Comparison of ENCODE assay signal across 13 cellular contexts in genomic region chr3:182739619-182740018, GRCh38. TPM values are rescaled to one million over a fixed set of nuclear protein-coding genes. Genes with fewer than 3 reads are reported as not detected.
DNase-seq lines count a peak whose midpoint lies in the region; ATAC-seq and TF ChIP-seq lines count a peak whose summit lies in the region.
"Had no signal": no experiment of that assay in that cellular context is flagged by ENCODE, and none has a peak within 500 bp of the region (broad histone marks: within the 10 kb centered on the region; RNA-seq: fewer than 3 reads in every experiment).

No MANE protein-coding gene starts in this region.

- H3K27ac Mint-ChIP-seq in GM23338 (no peak overlapping the region), progenitor cell of endocrine pancreas (peak overlapping the region; percentile 67)
- H3K27ac Mint-ChIP-seq: stimulated activated effector memory CD8-positive, alpha-beta T cell treated with anti-CD3 and anti-CD28 coated beads, Interleukin-12 subunit alpha, Interleukin-12 subunit beta, amount 100 ng/mL, for 72 hours had no signal

- H3K36me3 Mint-ChIP-seq in GM23338 (ENCODE audit: low read depth) (no peaks in the 10 kb centered on the region), progenitor cell of endocrine pancreas (ENCODE audit: insufficient read depth) (no peaks in the 10 kb centered on the region)
- H3K36me3 Mint-ChIP-seq: stimulated activated effector memory CD8-positive, alpha-beta T cell treated with anti-CD3 and anti-CD28 coated beads, Interleukin-12 subunit alpha, Interleukin-12 subunit beta, amount 100 ng/mL, for 72 hours had no signal

- no peak overlapping the region for H3K4me2 ChIP-seq in GM23338

- no peaks in the 10 kb centered on the region for H3K27me3 Mint-ChIP-seq in GM23338 (ENCODE audit: insufficient read depth, low read depth, poor library complexity)
- H3K27me3 Mint-ChIP-seq in progenitor cell of endocrine pancreas = no peaks in the 10 kb centered on the region

- H3K27me3 ChIP-seq in GM23338 (ENCODE audit: insufficient read depth) = no peaks in the 10 kb centered on the region

- H3F3A ChIP-seq in GM23338 (replicated peaks; ENCODE audit: low read depth) = no peaks in the 10 kb centered on the region

- H3K4me3 ChIP-seq in GM23338 = no peak overlapping the region

- H3K4me3 Mint-ChIP-seq in GM23338 (no peak overlapping the region), progenitor cell of endocrine pancreas (ENCODE audit: low read depth) (no peak overlapping the region)
- H3K4me3 Mint-ChIP-seq: activated T-cell treated with anti-CD3 and anti-CD28 coated beads, Interleukin-2, amount 50 U/mL, for 4 hours; central memory CD8-positive, alpha-beta T cell; stimulated activated effector memory CD8-positive, alpha-beta T cell treated with anti-CD3 and anti-CD28 coated beads, Interleukin-12 subunit alpha, Interleukin-12 subunit beta, amount 100 ng/mL, for 72 hours had no signal

- H3K4me1 Mint-ChIP-seq in GM23338 (peaks cover 11% of the 10 kb centered on the region; the same call in 2 of the 3 replicates), progenitor cell of endocrine pancreas (ENCODE audit: low read depth) (peaks cover 32% of the 10 kb centered on the region)
- H3K4me1 Mint-ChIP-seq: central memory CD8-positive, alpha-beta T cell; stimulated activated effector memory CD8-positive, alpha-beta T cell treated with anti-CD3 and anti-CD28 coated beads, Interleukin-12 subunit alpha, Interleukin-12 subunit beta, amount 100 ng/mL, for 72 hours had no signal

- no peaks in the 10 kb centered on the region for H3K9me2 ChIP-seq in GM23338 (ENCODE audit: insufficient read depth)

- TF ChIP-seq CTCF in GM23338 (conservative IDR thresholded peaks at IDR 0.05; ENCODE audit: low read depth in 2 of 2) (no peak), progenitor cell of endocrine pancreas (IDR thresholded peaks at IDR 0.05; ENCODE audit: unreplicated experiment) (no peak)

- no peaks in the 10 kb centered on the region for H3K36me3 ChIP-seq in GM23338 (ENCODE audit: insufficient read depth)

- DNase-seq in GM23338 (ENCODE audit: low spot score) (no peak), NCI-H524 treated with DMSO at 0.1 percent for 48 hours (lab: John Stamatoyannopoulos, UW) (peak; percentile 22), dedifferentiated amniotic fluid mesenchymal stem cell (ENCODE audit: extremely low spot score) (peak; percentile 36), progenitor cell of endocrine pancreas (ENCODE audit: low spot score, unreplicated experiment) (no peak), NAMALWA (ENCODE audit: low spot score) (no peak), NCI-H774 (lab: John Stamatoyannopoulos, UW) (no peak), D341Med (ENCODE audit: low spot score) (no peak)
- DNase-seq: activated T-cell treated with anti-CD3 and anti-CD28 coated beads, Interleukin-2, amount 50 U/mL, for 4 hours; DMS79; midbrain had no signal

- H3K79me2 ChIP-seq in GM23338 (replicated peaks; ENCODE audit: insufficient read depth) = no peaks in the 10 kb centered on the region

- peak overlapping the region; percentile 66 for H2AFZ ChIP-seq in GM23338

- H3K27ac ChIP-seq in GM23338 (ENCODE audit: low read depth) = no peak overlapping the region

- ATAC-seq in GM23338 (no peak), GM18502 (IDR thresholded peaks at IDR 0.05; ENCODE audit: poor library complexity, unreplicated experiment) (no peak)
- ATAC-seq: activated T-cell treated with anti-CD3 and anti-CD28 coated beads, Interleukin-2, amount 50 U/mL, for 4 hours had no signal

- H3K9me3 Mint-ChIP-seq in GM23338 (no peaks in the 10 kb centered on the region), progenitor cell of endocrine pancreas (ENCODE audit: low read depth) (no peaks in the 10 kb centered on the region)
- H3K9me3 Mint-ChIP-seq: activated T-cell treated with anti-CD3 and anti-CD28 coated beads, Interleukin-2, amount 50 U/mL, for 4 hours; central memory CD8-positive, alpha-beta T cell; stimulated activated effector memory CD8-positive, alpha-beta T cell treated with anti-CD3 and anti-CD28 coated beads, Interleukin-12 subunit alpha, Interleukin-12 subunit beta, amount 100 ng/mL, for 72 hours had no signal

- no peaks in the 10 kb centered on the region for H4K20me1 ChIP-seq in GM23338 (replicated peaks; ENCODE audit: insufficient read depth)

- no peaks in the 10 kb centered on the region for H3K4me1 ChIP-seq in GM23338 (ENCODE audit: insufficient read depth)

TF ChIP-seq in GM23338, 12 proteins besides CTCF, POLR2A, EP300 and RAD21 (continues in another document):
- no peak for TF ChIP-seq ZNF114 (CRISPR knock-in tag; IDR thresholded peaks at IDR 0.05)
- TF ChIP-seq CREB1 (CRISPR knock-in tag; IDR thresholded peaks at IDR 0.05; ENCODE audit: low read depth) = no peak
- TF ChIP-seq JUNB (IDR thresholded peaks at IDR 0.05; ENCODE audit: unreplicated experiment) = no peak
- TF ChIP-seq, protein P1, sequence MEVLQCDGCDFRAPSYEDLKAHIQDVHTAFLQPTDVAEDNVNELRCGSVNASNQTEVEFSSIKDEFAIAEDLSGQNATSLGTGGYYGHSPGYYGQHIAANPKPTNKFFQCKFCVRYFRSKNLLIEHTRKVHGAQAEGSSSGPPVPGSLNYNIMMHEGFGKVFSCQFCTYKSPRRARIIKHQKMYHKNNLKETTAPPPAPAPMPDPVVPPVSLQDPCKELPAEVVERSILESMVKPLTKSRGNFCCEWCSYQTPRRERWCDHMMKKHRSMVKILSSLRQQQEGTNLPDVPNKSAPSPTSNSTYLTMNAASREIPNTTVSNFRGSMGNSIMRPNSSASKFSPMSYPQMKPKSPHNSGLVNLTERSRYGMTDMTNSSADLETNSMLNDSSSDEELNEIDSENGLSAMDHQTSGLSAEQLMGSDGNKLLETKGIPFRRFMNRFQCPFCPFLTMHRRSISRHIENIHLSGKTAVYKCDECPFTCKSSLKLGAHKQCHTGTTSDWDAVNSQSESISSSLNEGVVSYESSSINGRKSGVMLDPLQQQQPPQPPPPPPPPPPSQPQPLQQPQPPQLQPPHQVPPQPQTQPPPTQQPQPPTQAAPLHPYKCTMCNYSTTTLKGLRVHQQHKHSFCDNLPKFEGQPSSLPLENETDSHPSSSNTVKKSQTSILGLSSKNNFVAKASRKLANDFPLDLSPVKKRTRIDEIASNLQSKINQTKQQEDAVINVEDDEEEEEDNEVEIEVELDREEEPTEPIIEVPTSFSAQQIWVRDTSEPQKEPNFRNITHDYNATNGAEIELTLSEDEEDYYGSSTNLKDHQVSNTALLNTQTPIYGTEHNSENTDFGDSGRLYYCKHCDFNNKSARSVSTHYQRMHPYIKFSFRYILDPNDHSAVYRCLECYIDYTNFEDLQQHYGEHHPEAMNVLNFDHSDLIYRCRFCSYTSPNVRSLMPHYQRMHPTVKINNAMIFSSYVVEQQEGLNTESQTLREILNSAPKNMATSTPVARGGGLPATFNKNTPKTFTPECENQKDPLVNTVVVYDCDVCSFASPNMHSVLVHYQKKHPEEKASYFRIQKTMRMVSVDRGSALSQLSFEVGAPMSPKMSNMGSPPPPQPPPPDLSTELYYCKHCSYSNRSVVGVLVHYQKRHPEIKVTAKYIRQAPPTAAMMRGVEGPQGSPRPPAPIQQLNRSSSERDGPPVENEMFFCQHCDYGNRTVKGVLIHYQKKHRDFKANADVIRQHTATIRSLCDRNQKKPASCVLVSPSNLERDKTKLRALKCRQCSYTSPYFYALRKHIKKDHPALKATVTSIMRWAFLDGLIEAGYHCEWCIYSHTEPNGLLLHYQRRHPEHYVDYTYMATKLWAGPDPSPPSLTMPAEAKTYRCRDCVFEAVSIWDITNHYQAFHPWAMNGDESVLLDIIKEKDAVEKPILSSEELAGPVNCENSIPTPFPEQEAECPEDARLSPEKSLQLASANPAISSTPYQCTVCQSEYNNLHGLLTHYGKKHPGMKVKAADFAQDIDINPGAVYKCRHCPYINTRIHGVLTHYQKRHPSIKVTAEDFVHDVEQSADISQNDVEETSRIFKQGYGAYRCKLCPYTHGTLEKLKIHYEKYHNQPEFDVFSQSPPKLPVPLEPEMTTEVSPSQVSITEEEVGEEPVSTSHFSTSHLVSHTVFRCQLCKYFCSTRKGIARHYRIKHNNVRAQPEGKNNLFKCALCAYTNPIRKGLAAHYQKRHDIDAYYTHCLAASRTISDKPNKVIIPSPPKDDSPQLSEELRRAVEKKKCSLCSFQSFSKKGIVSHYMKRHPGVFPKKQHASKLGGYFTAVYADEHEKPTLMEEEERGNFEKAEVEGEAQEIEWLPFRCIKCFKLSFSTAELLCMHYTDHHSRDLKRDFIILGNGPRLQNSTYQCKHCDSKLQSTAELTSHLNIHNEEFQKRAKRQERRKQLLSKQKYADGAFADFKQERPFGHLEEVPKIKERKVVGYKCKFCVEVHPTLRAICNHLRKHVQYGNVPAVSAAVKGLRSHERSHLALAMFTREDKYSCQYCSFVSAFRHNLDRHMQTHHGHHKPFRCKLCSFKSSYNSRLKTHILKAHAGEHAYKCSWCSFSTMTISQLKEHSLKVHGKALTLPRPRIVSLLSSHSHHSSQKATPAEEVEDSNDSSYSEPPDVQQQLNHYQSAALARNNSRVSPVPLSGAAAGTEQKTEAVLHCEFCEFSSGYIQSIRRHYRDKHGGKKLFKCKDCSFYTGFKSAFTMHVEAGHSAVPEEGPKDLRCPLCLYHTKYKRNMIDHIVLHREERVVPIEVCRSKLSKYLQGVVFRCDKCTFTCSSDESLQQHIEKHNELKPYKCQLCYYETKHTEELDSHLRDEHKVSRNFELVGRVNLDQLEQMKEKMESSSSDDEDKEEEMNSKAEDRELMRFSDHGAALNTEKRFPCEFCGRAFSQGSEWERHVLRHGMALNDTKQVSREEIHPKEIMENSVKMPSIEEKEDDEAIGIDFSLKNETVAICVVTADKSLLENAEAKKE (CRISPR knock-in tag; IDR thresholded peaks at IDR 0.05) = no peak
- TF ChIP-seq STAT1 (IDR thresholded peaks at IDR 0.05; ENCODE audit: unreplicated experiment) = no peak
- no peak for TF ChIP-seq ETS1 (IDR thresholded peaks at IDR 0.05)

RNA-seq across cellular contexts. Expression of gene ATP11B, which starts 53.7 kb away (rescaled TPM):
- 24.7 and 30.6 TPM in 2 replicates for total RNA-seq in GM23338 (2014; rRNA removed; shearing (Covaris generic))
- 5.8 and 6.0 TPM in 2 replicates for polyA plus RNA-seq in GM23338 (2016; fragmentation: Nextera tagmentation; extraction: Ambion mirVana)
- 119 and 127 TPM in 2 replicates for total RNA-seq in progenitor cell of endocrine pancreas

Comparison
In these comparisons a context has a peak if more than half of its experiments do, and no peak if none do; other contexts are left out.
1. DNase-seq: peak in NCI-H524 treated with DMSO at 0.1 percent for 48 hours (single experiment) and dedifferentiated amniotic fluid mesenchymal stem cell (single experiment); none in GM23338 (single experiment), progenitor cell of endocrine pancreas (single experiment), NAMALWA (single experiment), NCI-H774 (single experiment) and D341Med (single experiment).